ENCODE assay signal across 1 cellular context in the genomic region with DNA sequence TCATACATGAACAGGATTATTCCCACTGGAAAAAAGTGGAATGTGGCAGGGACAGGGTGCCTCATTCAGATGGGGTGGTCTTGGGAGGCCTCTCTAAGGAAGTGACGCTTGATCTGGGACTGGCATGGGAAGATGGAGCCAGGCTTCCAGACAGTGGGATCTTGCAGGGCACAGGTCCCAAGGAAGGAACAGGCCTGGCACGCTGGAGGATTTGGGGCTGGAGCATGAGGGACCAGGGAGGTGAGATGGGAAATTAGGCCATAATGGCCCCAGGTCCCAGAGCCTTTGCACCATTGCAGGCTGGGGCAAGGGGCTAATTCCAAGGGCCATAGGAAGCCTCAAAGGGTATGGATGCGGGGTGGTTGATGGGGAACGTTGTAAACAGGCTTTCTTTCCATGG.
TF ChIP-seq lines count a peak whose summit lies in the region.

No MANE protein-coding gene starts in this region.

TF ChIP-seq in H1, 55 proteins besides CTCF, POLR2A, EP300 and RAD21 (continued from another document):
- TF ChIP-seq CHD7 (IDR thresholded peaks at IDR 0.05; ENCODE audit: insufficient replicate concordance, low read length) (no peak), BCL11A (IDR thresholded peaks at IDR 0.05; ENCODE audit: low read depth in 2 of 2, low read length in 2 of 2) (no peak), SUZ12 (IDR thresholded peaks at IDR 0.05; ENCODE audit: low read length) (no peak), TAF7 (optimal IDR thresholded peaks at IDR 0.05; ENCODE audit: borderline replicate concordance, low read depth, low read length) (no peak), YY1 (IDR thresholded peaks at IDR 0.05; ENCODE audit: low read depth, low read length) (no peak)
- TF ChIP-seq, protein P1, sequence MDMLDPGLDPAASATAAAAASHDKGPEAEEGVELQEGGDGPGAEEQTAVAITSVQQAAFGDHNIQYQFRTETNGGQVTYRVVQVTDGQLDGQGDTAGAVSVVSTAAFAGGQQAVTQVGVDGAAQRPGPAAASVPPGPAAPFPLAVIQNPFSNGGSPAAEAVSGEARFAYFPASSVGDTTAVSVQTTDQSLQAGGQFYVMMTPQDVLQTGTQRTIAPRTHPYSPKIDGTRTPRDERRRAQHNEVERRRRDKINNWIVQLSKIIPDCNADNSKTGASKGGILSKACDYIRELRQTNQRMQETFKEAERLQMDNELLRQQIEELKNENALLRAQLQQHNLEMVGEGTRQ (IDR thresholded peaks at IDR 0.05; ENCODE audit: low read length), result no peak
